18 cellular contexts compared by ENCODE assay signal in the genomic region with DNA sequence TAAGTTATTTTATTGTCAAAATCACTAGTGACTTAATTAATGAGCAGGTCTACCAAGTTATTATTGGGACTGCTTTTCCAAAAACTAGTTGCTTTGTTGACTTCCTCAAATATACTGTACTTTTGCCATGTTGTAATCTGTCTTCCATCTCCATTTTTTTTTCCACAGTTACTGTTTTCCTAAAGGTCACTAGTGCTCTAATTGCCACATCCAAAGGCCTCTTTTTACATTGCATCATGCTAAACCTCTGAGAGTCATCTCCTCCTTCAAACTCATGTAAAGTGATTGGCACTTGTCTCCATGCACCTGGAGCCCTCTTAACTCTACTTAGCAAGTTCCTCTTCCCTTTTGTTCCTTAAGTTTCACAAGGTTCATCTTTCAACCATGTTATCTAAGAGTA. TPM values are rescaled to one million over a fixed set of nuclear protein-coding genes. Genes with fewer than 3 reads are reported as not detected.
DNase-seq lines count a peak whose midpoint lies in the region; ATAC-seq, FAIRE-seq and TF ChIP-seq lines count a peak whose summit lies in the region.
"Had no signal": no experiment of that assay in that cellular context is flagged by ENCODE, and none has a peak within 500 bp of the region (broad histone marks: within the 10 kb centered on the region; RNA-seq: fewer than 3 reads in every experiment).

No MANE protein-coding gene starts in this region.

- ATAC-seq in right lobe of liver (peak in 3 of 4 donors; percentile 14 to 64 (median 62)), HepG2 (no peak), left cardiac atrium (no peak)
- ATAC-seq: activated T-helper 17 cell treated with anti-CD3 and anti-CD28 coated beads, Interleukin-2, amount 50 U/mL, for 72 hours; esophagus mucosa; psoas muscle; T-helper 17 cell had no signal

- BruUV-seq in HepG2 (replicated peaks; lab: Mats Ljungman, UMichigan) (no TSS peak), OCI-LY7 (replicated peaks; lab: Mats Ljungman, UMichigan) (no TSS peak)

- no peaks in the 10 kb centered on the region for H3K9me2 ChIP-seq in OCI-LY7 (ENCODE audit: insufficient read depth, low read length)

- H3K4me3 ChIP-seq in right lobe of liver (no peak overlapping the region), HepG2 (replicated peaks in 1 of 3; ENCODE audit: insufficient read depth in 1 of 3, low read depth in 2 of 3, low read length in 3 of 3) (no peak overlapping the region), OCI-LY7 (ENCODE audit: low read depth, low read length, poor library complexity, severe bottlenecking) (no peak overlapping the region)
- H3K4me3 ChIP-seq: psoas muscle had no signal

- H3K4me1 ChIP-seq in right lobe of liver (no peaks in the 10 kb centered on the region), HepG2 (ENCODE audit: insufficient read depth, low read length) (no peaks in the 10 kb centered on the region), OCI-LY7 (ENCODE audit: insufficient read depth, low read length, poor library complexity, severe bottlenecking) (peaks cover 34% of the 10 kb centered on the region)
- H3K4me1 ChIP-seq: psoas muscle had no signal

- no peak for FAIRE-seq in HepG2 (lab: Jason Lieb, UNC)

- H3K79me2 ChIP-seq in HepG2 (ENCODE audit: insufficient read depth, low read length) (no peaks in the 10 kb centered on the region), OCI-LY7 (ENCODE audit: insufficient read depth, low read depth, low read length) (no peaks in the 10 kb centered on the region)

- no peak overlapping the region for H3K27ac ChIP-seq in right lobe of liver
- H3K27ac ChIP-seq in HepG2 (ENCODE audit: extremely low read length, insufficient read depth, low read length), result no peak overlapping the region
- H3K27ac ChIP-seq in OCI-LY7 (ENCODE audit: low read depth, low read length, poor library complexity, severe bottlenecking), result no peak overlapping the region
- H3K27ac ChIP-seq: psoas muscle had no signal

- H4K20me1 ChIP-seq in HepG2 (ENCODE audit: insufficient read depth, low read length) (no peaks in the 10 kb centered on the region), OCI-LY7 (ENCODE audit: insufficient read depth, low read length) (no peaks in the 10 kb centered on the region)

- TF ChIP-seq CTCF in right lobe of liver (IDR thresholded peaks at IDR 0.05) (no peak), HepG2 (CRISPR knock-in tag; IDR thresholded peaks at IDR 0.05) (no peak), OCI-LY7 (conservative IDR thresholded peaks at IDR 0.05; ENCODE audit: low read length) (no peak)

- CTCF ChIA-PET in HepG2 (lab: Yijun Ruan, JAX; ENCODE audit: low intra/inter-chr PET ratio, low total read pairs) (no interaction called here), OCI-LY7 (lab: Charles Lee; ENCODE audit: unreplicated experiment) (no interaction called here)

- peak in 1 of 3 donors; percentile 15 for DNase-seq in right lobe of liver
- DNase-seq in HepG2 (ENCODE audit: low spot score), result no peak
- DNase-seq in OCI-LY7 (ENCODE audit: low spot score), result peak; percentile 47
- DNase-seq in fibroblast of gingiva (ENCODE audit: low read depth), result peak; percentile 39
- DNase-seq in C1 segment of cervical spinal cord (lab: John Stamatoyannopoulos, UW), result no peak
- no peak for DNase-seq in left cardiac atrium
- DNase-seq in activated naive CD4-positive, alpha-beta T cell treated with anti-CD3 and anti-CD28 coated beads, Interleukin-2, amount 50 U/mL, for 16 hours, result no peak
- no peak for DNase-seq in HCEC 1CT
- DNase-seq: ACHN; immature natural killer cell; MM.1S; NCI-H2081; NCI-H748 treated with DMSO at 0.1 percent for 48 hours; psoas muscle; stimulated activated CD4-positive, alpha-beta T cell treated with anti-CD3 and anti-CD28 coated beads, Interleukin-15, amount 100 ng/mL, for 24 hours; T-helper 17 cell had no signal

- in situ Hi-C loops in HepG2 (cut with HindIII; ENCODE audit: extremely low pct_ligation_motif_present, low pct_unique_long_range_greater_than_20kb), result no loop called here

- H3K27me3 ChIP-seq in right lobe of liver (no peaks in the 10 kb centered on the region), HepG2 (ENCODE audit: control insufficient read depth in 1 of 2, insufficient read depth in 2 of 2, low read length in 2 of 2) (peaks cover 0 to 8% of the 10 kb centered on the region in 2 experiments; a peak in 1 of 5 replicates)

- TF ChIP-seq RAD21 in HepG2 (CRISPR knock-in tag; IDR thresholded peaks at IDR 0.05), result no peak

- intact Hi-C loops in right lobe of liver (cut with DNase I) (no loop called here), HepG2 (cut with micrococcal nuclease; ENCODE audit: unreplicated experiment) (no loop called here), OCI-LY7 (cut with micrococcal nuclease; ENCODE audit: unreplicated experiment) (no loop called here), left cardiac atrium (cut with DNase I) (no loop called here)

- H3K9me3 ChIP-seq in right lobe of liver, result no peaks in the 10 kb centered on the region
- H3K9me3 ChIP-seq in HepG2 (ENCODE audit: low read length), result no peaks in the 10 kb centered on the region
- no peaks in the 10 kb centered on the region for H3K9me3 ChIP-seq in OCI-LY7 (ENCODE audit: low read length)
- H3K9me3 ChIP-seq: psoas muscle had no signal

- H3K4me2 ChIP-seq in HepG2 (ENCODE audit: low read depth, low read length) (no peak overlapping the region), OCI-LY7 (ENCODE audit: low read length) (no peak overlapping the region)

- no peak overlapping the region for H2AFZ ChIP-seq in HepG2 (ENCODE audit: low read length)
- H2AFZ ChIP-seq in OCI-LY7 (ENCODE audit: low read length), result no peak overlapping the region

- POLR2A ChIA-PET in HepG2 (lab: Yijun Ruan, JAX) (no interaction called here), OCI-LY7 (lab: Charles Lee) (no interaction called here)

- TF ChIP-seq POLR2A in right lobe of liver (IDR thresholded peaks at IDR 0.05), result no peak
- TF ChIP-seq POLR2A in HepG2 (IDR thresholded peaks at IDR 0.05; ENCODE audit: insufficient read depth in 1 of 2, low read depth in 2 of 2, low read length in 2 of 2), result no peak

- no peaks in the 10 kb centered on the region for H3K36me3 ChIP-seq in right lobe of liver
- H3K36me3 ChIP-seq in HepG2 (replicated peaks in 1 of 2; ENCODE audit: control insufficient read depth in 1 of 2, insufficient read depth in 2 of 2, low read length in 2 of 2), result no peaks in the 10 kb centered on the region
- H3K36me3 ChIP-seq in OCI-LY7 (ENCODE audit: insufficient read depth, low read length), result no peaks in the 10 kb centered on the region; the same call in 1 of the 2 replicates

- TF ChIP-seq EP300 in HepG2 (IDR thresholded peaks at IDR 0.05; ENCODE audit: low read depth in 2 of 2, low read length in 2 of 2), result no peak
- TF ChIP-seq EP300 in HepG2 (CRISPR knock-in tag; IDR thresholded peaks at IDR 0.05; ENCODE audit: borderline replicate concordance), result no peak

- H3K9ac ChIP-seq in HepG2 (ENCODE audit: insufficient read depth, low read depth, low read length), result no peak overlapping the region

TF ChIP-seq in HepG2, 621 proteins besides CTCF, POLR2A, EP300 and RAD21:
- TF ChIP-seq HOXA5 (CRISPR knock-in tag; IDR thresholded peaks at IDR 0.05), result no peak
- TF ChIP-seq ZNF333 (CRISPR knock-in tag; IDR thresholded peaks at IDR 0.05; ENCODE audit: borderline replicate concordance), result no peak
- TF ChIP-seq SMARCE1 (IDR thresholded peaks at IDR 0.05; ENCODE audit: borderline replicate concordance), result no peak
- TF ChIP-seq, protein P1, sequence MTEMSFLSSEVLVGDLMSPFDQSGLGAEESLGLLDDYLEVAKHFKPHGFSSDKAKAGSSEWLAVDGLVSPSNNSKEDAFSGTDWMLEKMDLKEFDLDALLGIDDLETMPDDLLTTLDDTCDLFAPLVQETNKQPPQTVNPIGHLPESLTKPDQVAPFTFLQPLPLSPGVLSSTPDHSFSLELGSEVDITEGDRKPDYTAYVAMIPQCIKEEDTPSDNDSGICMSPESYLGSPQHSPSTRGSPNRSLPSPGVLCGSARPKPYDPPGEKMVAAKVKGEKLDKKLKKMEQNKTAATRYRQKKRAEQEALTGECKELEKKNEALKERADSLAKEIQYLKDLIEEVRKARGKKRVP (CRISPR knock-in tag; IDR thresholded peaks at IDR 0.05), result peak in 1 of 2 experiments; percentile 38; a peak in 1 of 4 replicates
- TF ChIP-seq, protein P2, sequence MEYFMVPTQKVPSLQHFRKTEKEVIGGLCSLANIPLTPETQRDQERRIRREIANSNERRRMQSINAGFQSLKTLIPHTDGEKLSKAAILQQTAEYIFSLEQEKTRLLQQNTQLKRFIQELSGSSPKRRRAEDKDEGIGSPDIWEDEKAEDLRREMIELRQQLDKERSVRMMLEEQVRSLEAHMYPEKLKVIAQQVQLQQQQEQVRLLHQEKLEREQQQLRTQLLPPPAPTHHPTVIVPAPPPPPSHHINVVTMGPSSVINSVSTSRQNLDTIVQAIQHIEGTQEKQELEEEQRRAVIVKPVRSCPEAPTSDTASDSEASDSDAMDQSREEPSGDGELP (IDR thresholded peaks at IDR 0.05; ENCODE audit: borderline replicate concordance, low read depth), result no peak

RNA-seq across cellular contexts. Expression of a gene that starts 11.8 kb away (rescaled TPM):
- total RNA-seq in right lobe of liver (under 1 TPM in 5 of 6 experiments, not detected in 1; 0.18 to 0.55 (median 0.37) TPM), HepG2 (2016; rRNA removed; fragmentation: Illumina TruSeq; extraction: Trizol) (1.5 and 2.1 TPM in 2 replicates), OCI-LY7 (2022) (21.1 and 23.3 TPM in 2 replicates), left cardiac atrium (under 1 TPM; 0.50 TPM)
- total RNA-seq in HepG2 (2016; cell fraction: cytosol; rRNA removed; fragmentation: Illumina TruSeq; extraction: Trizol; ENCODE audit: low read depth), result 0.71 TPM in 2 replicates
- total RNA-seq in HepG2 (2016; cell fraction: insoluble cytoplasmic fraction; rRNA removed; fragmentation: Illumina TruSeq; extraction: Trizol), result 2.1 and 3.2 TPM in 2 replicates
- total RNA-seq in HepG2 (2016; cell fraction: membrane; rRNA removed; fragmentation: Illumina TruSeq; extraction: Trizol), result 1.5 and 1.6 TPM in 2 replicates
- 1.8 TPM in 2 replicates for total RNA-seq in HepG2 (2016; cell fraction: nucleus; rRNA removed; fragmentation: Illumina TruSeq; extraction: Trizol)
- polyA plus RNA-seq in HepG2 (2011; rRNA removed), result 1.7 TPM in 2 replicates
- polyA plus RNA-seq in HepG2 (2011; cell fraction: cytosol; rRNA removed), result 0.93 and 1.2 TPM in 2 replicates
- polyA plus RNA-seq in HepG2 (2011; cell fraction: nucleus; rRNA removed), result 0.85 and 1.5 TPM in 2 replicates
- polyA plus RNA-seq in HepG2 (2012), result 1.0 and 2.5 TPM in 2 replicates
- 0.43 and 0.49 TPM in 2 replicates for polyA plus RNA-seq in HepG2 (2016; cell fraction: cytosol; fragmentation: Illumina TruSeq; extraction: Trizol; ENCODE audit: low read depth)
- polyA plus RNA-seq in HepG2 (2016; cell fraction: insoluble cytoplasmic fraction; fragmentation: Illumina TruSeq; extraction: Trizol; ENCODE audit: low read depth), result 2.5 and 3.5 TPM in 2 replicates
- polyA plus RNA-seq in HepG2 (2016; cell fraction: membrane; fragmentation: Illumina TruSeq; extraction: Trizol; ENCODE audit: low read depth), result 0.77 and 0.86 TPM in 2 replicates
- 3.7 and 3.8 TPM in 2 replicates for polyA plus RNA-seq in HepG2 (2016; cell fraction: nucleus; fragmentation: Illumina TruSeq; extraction: Trizol; ENCODE audit: insufficient read depth, low read depth)
- polyA minus RNA-seq in HepG2 (2011; rRNA and poly(A)+ RNA removed; ENCODE audit: low replicate concordance), result 1.1 and 11.3 TPM in 2 replicates
- polyA minus RNA-seq in HepG2 (2011; cell fraction: cytosol; rRNA and poly(A)+ RNA removed), result 0.79 and 1.7 TPM in 2 replicates
- polyA minus RNA-seq in HepG2 (2011; cell fraction: nucleus; rRNA and poly(A)+ RNA removed), result 1.4 and 1.5 TPM in 2 replicates
- 22.9 and 25.4 TPM in 2 replicates for total RNA-seq in OCI-LY7 (2014; rRNA removed; shearing (Covaris generic))

Comparison
In these comparisons a context has a peak if more than half of its experiments do, and no peak if none do; other contexts are left out.
1. ATAC-seq: peak in right lobe of liver (3 of 4); none in HepG2 (single experiment) and left cardiac atrium (0 of 2).
2. DNase-seq: peak in OCI-LY7 (single experiment) and fibroblast of gingiva (single experiment); none in HepG2 (single experiment), C1 segment of cervical spinal cord (0 of 14), left cardiac atrium (single experiment), activated naive CD4-positive, alpha-beta T cell treated with anti-CD3 and anti-CD28 coated beads, Interleukin-2, amount 50 U/mL, for 16 hours (single experiment) and HCEC 1CT (single experiment).